Comparison of ENCODE assay signal across 21 cellular contexts in the genomic region with DNA sequence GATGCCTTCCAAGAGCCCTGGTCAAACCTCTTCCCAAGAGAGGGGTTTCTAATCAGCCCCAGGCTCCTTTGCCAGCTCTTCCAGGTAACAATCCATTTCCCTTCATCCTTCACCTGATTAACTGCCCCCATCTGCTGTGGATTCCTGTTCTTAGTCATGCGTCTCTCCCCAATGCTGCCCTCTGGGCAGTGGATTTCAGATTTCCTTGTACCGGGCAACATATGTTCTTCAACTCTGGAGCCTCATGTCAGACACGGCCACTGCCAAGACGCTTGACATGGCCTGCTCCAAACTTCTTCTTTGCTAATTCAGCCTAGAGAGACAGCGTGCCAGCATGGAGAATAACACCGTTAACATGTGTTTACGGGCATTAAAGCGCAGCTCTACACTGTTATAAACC.
DNase-seq lines count a peak whose midpoint lies in the region; ATAC-seq, FAIRE-seq and TF ChIP-seq lines count a peak whose summit lies in the region.
"Had no signal": no experiment of that assay in that cellular context is flagged by ENCODE, and none has a peak within 500 bp of the region (broad histone marks: within the 10 kb centered on the region; RNA-seq: fewer than 3 reads in every experiment).

No MANE protein-coding gene starts in this region.

- peaks cover 39% of the 10 kb centered on the region for H3K4me1 ChIP-seq in endothelial cell of umbilical vein (ENCODE audit: control insufficient read depth, extremely low read depth, insufficient read depth, low read length)
- peaks cover 0 to 72% (median 20%) of the 10 kb centered on the region in 4 donors for H3K4me1 ChIP-seq in tibial nerve
- no peaks in the 10 kb centered on the region for H3K4me1 ChIP-seq in pancreas
- H3K4me1 ChIP-seq: BE2C, HAP-1 had no signal

- no peaks in the 10 kb centered on the region for H3K27me3 ChIP-seq in endothelial cell of umbilical vein (ENCODE audit: control insufficient read depth in 2 of 2, insufficient read depth in 2 of 2, low read length in 2 of 2)
- no peaks in the 10 kb centered on the region for H3K27me3 ChIP-seq in tibial nerve
- H3K27me3 ChIP-seq in pancreas = peaks cover 0 to 4% (median 0%) of the 10 kb centered on the region in 4 donors
- H3K27me3 ChIP-seq: MG63 had no signal

- DNase-seq in NCI-H82 (lab: John Stamatoyannopoulos, UW) (peak; percentile 34), NCI-H82 treated with DMSO at 0.1 percent for 48 hours (lab: John Stamatoyannopoulos, UW; ENCODE audit: unreplicated experiment) (no peak), endothelial cell of umbilical vein (ENCODE audit: low read depth, low spot score) (no peak), nephron progenitor cell (no peak), tibial nerve (ENCODE audit: low spot score in 2 of 2) (no peak), pancreas (no peak), AG20443 (ENCODE audit: low spot score) (no peak), NCI-H345 (lab: John Stamatoyannopoulos, UW) (no peak)
- DNase-seq: 8988T; BE2C; CD4-positive, CD25-positive, alpha-beta regulatory T cell; COR-L47; DMS 273 treated with DMSO at 0.1 percent for 48 hours; DND-41; Kasumi-1; MG63; NCI-H1092 treated with DMSO at 0.1 percent for 48 hours; NCI-H1694; NCI-H2081 treated with DMSO at 0.1 percent for 48 hours; NCI-H774 had no signal

- no peak overlapping the region for H3K4me3 Mint-ChIP-seq in nephron progenitor cell
- H3K4me3 Mint-ChIP-seq: CD4-positive, CD25-positive, alpha-beta regulatory T cell had no signal

- WGBS in tibial nerve, 2 donors = 47 to 64% methylated on average over 8 of the region's 8 CpGs
- 76 to 83% methylated on average over 8 of the region's 8 CpGs for WGBS in pancreas, 2 donors

- H3K9me3 Mint-ChIP-seq in nephron progenitor cell = peaks cover 5% of the 10 kb centered on the region

- H3K27ac Mint-ChIP-seq in nephron progenitor cell = peak overlapping the region; percentile 80
- H3K27ac Mint-ChIP-seq: CD4-positive, CD25-positive, alpha-beta regulatory T cell had no signal

- peak in 1 of 2 donors; percentile 40 for TF ChIP-seq EP300 in tibial nerve (IDR thresholded peaks at IDR 0.05)

- peak overlapping the region; percentile 67 for H3K9ac ChIP-seq in endothelial cell of umbilical vein (replicated peaks; ENCODE audit: extremely low read depth, insufficient read depth, low read length)

- no peaks in the 10 kb centered on the region for H3K9me1 ChIP-seq in endothelial cell of umbilical vein (replicated peaks; ENCODE audit: control insufficient read depth, extremely low read depth, insufficient read depth, low read length)

- no peak overlapping the region for H2AFZ ChIP-seq in endothelial cell of umbilical vein (ENCODE audit: low read depth, low read length)

- no peaks in the 10 kb centered on the region for H3K36me3 Mint-ChIP-seq in nephron progenitor cell (ENCODE audit: low read depth)
- H3K36me3 Mint-ChIP-seq: CD4-positive, CD25-positive, alpha-beta regulatory T cell had no signal

- H3K27ac ChIP-seq in endothelial cell of umbilical vein (ENCODE audit: insufficient read depth, low read depth, low read length) (peak overlapping the region; percentile 71), tibial nerve (peak overlapping the region; percentile 31 to 97 (median 76)), pancreas (no peak overlapping the region)

- CTCF ChIA-PET in endothelial cell of umbilical vein (lab: Charles Lee) = interaction anchor here (1.2 to 3.0 kb wide), 5 partner anchors 10 to 1032 kb away, joined by 4 to 19 read pairs (median 7); no protein-coding TSS in a partner anchor

- no peaks in the 10 kb centered on the region for H4K20me1 ChIP-seq in endothelial cell of umbilical vein (replicated peaks; ENCODE audit: control insufficient read depth, extremely low read depth, insufficient read depth, low read length)

- intact Hi-C loops in endothelial cell of umbilical vein (cut with micrococcal nuclease) (no loop called here), pancreas (cut with DNase I) (loop anchor here in 1 of 3 donors (10.0 kb wide), 1 partner anchor 631 kb away; no protein-coding TSS in a partner anchor)

- no TSS peak for BruUV-seq in endothelial cell of umbilical vein (replicated peaks; lab: Mats Ljungman, UMichigan)

- FAIRE-seq in endothelial cell of umbilical vein (lab: Jason Lieb, UNC) (peak; percentile 72), pancreas (lab: Jason Lieb, UNC) (no peak)

- TF ChIP-seq CTCF in endothelial cell of umbilical vein (IDR thresholded peaks at IDR 0.05; ENCODE audit: extremely low read depth in 1 of 2, insufficient read depth in 1 of 2, low read depth in 1 of 2, low read length in 2 of 2) (no peak), nephron progenitor cell (IDR thresholded peaks at IDR 0.05) (no peak), tibial nerve (IDR thresholded peaks at IDR 0.05) (no peak), pancreas (IDR thresholded peaks at IDR 0.05) (no peak)

- POLR2A ChIA-PET in endothelial cell of umbilical vein (lab: Charles Lee) = interaction anchor here (0.7 kb wide), 1 partner anchor 30 kb away, joined by 4 read pairs; no protein-coding TSS in a partner anchor

- H3K36me3 ChIP-seq in endothelial cell of umbilical vein (ENCODE audit: control insufficient read depth in 2 of 2, extremely low read depth in 1 of 2, insufficient read depth in 2 of 2, low read length in 2 of 2) (no peaks in the 10 kb centered on the region), tibial nerve (no peaks in the 10 kb centered on the region), pancreas (no peaks in the 10 kb centered on the region)
- H3K36me3 ChIP-seq: BE2C, HAP-1, MG63 had no signal

- no peaks in the 10 kb centered on the region for H3K27me3 Mint-ChIP-seq in nephron progenitor cell (ENCODE audit: low read depth, poor library complexity)

- no peaks in the 10 kb centered on the region for H3K9me3 ChIP-seq in endothelial cell of umbilical vein (replicated peaks; ENCODE audit: control insufficient read depth, insufficient read depth, low read length)
- no peaks in the 10 kb centered on the region for H3K9me3 ChIP-seq in tibial nerve
- no peaks in the 10 kb centered on the region for H3K9me3 ChIP-seq in pancreas
- H3K9me3 ChIP-seq: BE2C, HAP-1 had no signal

- H3K79me2 ChIP-seq in endothelial cell of umbilical vein (ENCODE audit: control insufficient read depth, insufficient read depth, low read length) = peaks cover 5% of the 10 kb centered on the region

- no peak for ATAC-seq in pancreas

- peak overlapping the region; percentile 26 for H3K4me2 ChIP-seq in endothelial cell of umbilical vein (ENCODE audit: insufficient read depth, low read length)

- no peak overlapping the region for H3K4me3 ChIP-seq in endothelial cell of umbilical vein (replicated peaks in 1 of 3; ENCODE audit: insufficient read depth in 1 of 3, low read depth in 1 of 3, low read length in 3 of 3)
- H3K4me3 ChIP-seq in tibial nerve = no peak overlapping the region
- H3K4me3 ChIP-seq in pancreas = no peak overlapping the region
- H3K4me3 ChIP-seq: HAP-1, MG63 had no signal

- TF ChIP-seq POLR2A in endothelial cell of umbilical vein (IDR thresholded peaks at IDR 0.05; ENCODE audit: low read depth, low read length) (no peak), tibial nerve (IDR thresholded peaks at IDR 0.05) (no peak)

- peaks cover 68% of the 10 kb centered on the region for H3K4me1 Mint-ChIP-seq in nephron progenitor cell

- dilution Hi-C loops in endothelial cell of umbilical vein (cut with MboI; ENCODE audit: extremely low pct_ligation_motif_present, low sequenced_read_pairs) = no loop called here

TF ChIP-seq in endothelial cell of umbilical vein, 7 proteins besides CTCF, POLR2A, EP300 and RAD21:
- TF ChIP-seq EZH2 (IDR thresholded peaks at IDR 0.05; ENCODE audit: borderline replicate concordance, low read depth, low read length, severe bottlenecking) = no peak
- no peak for TF ChIP-seq FOS (IDR thresholded peaks at IDR 0.05; ENCODE audit: borderline replicate concordance, insufficient read depth, low read length)
- no peak for TF ChIP-seq JUN (IDR thresholded peaks at IDR 0.05; ENCODE audit: borderline replicate concordance, insufficient read depth, insufficient read length, low read depth)
- TF ChIP-seq GATA2 (IDR thresholded peaks at IDR 0.05; ENCODE audit: insufficient read depth, insufficient read length, low read depth, low read length) = no peak
- TF ChIP-seq POLR2AphosphoS5 (IDR thresholded peaks at IDR 0.05; ENCODE audit: insufficient read depth, low read depth, low read length) = no peak
- TF ChIP-seq, protein P1, sequence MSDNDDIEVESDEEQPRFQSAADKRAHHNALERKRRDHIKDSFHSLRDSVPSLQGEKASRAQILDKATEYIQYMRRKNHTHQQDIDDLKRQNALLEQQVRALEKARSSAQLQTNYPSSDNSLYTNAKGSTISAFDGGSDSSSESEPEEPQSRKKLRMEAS (IDR thresholded peaks at IDR 0.05; ENCODE audit: insufficient read depth, insufficient read length) = no peak
- TF ChIP-seq MYC (IDR thresholded peaks at IDR 0.05; ENCODE audit: low read depth, low read length) = no peak

Comparison
In these comparisons a context has a peak if more than half of its experiments do, and no peak if none do; other contexts are left out.
1. H3K27ac ChIP-seq: peak in endothelial cell of umbilical vein (single experiment) and tibial nerve (4 of 4); none in pancreas (0 of 4).